11 cellular contexts compared by ENCODE assay signal in genomic region chr1:12345350-12346217, GRCh38.
DNase-seq lines count a peak whose midpoint lies in the region; ATAC-seq, FAIRE-seq and TF ChIP-seq lines count a peak whose summit lies in the region.
"Had no signal": no experiment of that assay in that cellular context is flagged by ENCODE, and none has a peak within 500 bp of the region (broad histone marks: within the 10 kb centered on the region; RNA-seq: fewer than 3 reads in every experiment).

No MANE protein-coding gene starts in this region.

- POLR2A ChIA-PET in activated B cell treated with CpG ODN at 0.5 μM for 24 hours (lab: Charles Lee): no interaction called here

- DNase-seq in activated naive CD4-positive, alpha-beta T cell treated with anti-CD3 and anti-CD28 coated beads for 36 hours: peak; percentile 62
- no peak for DNase-seq in activated naive CD4-positive, alpha-beta T cell (lab: John Stamatoyannopoulos, UW)
- DNase-seq in activated B cell treated with CpG ODN at 0.5 μM for 24 hours (no peak), tibial nerve (ENCODE audit: low spot score in 2 of 2) (no peak), D721Med (ENCODE audit: insufficient read length, low spot score) (no peak), NCI-H345 (lab: John Stamatoyannopoulos, UW) (no peak)

- FAIRE-seq in D721Med (lab: Jason Lieb, UNC): no peak
- FAIRE-seq: HTR-8/SVneo had no signal

- intact Hi-C loops in activated naive CD4-positive, alpha-beta T cell treated with anti-CD3 and anti-CD28 coated beads for 36 hours (cut with micrococcal nuclease): loop anchor here (1.0 kb wide), 5 partner anchors 40 to 274 kb away; no protein-coding TSS in a partner anchor
- intact Hi-C loops in activated B cell treated with CpG ODN at 0.5 μM for 24 hours (cut with micrococcal nuclease): no loop called here

- no peak overlapping the region for H3K4me3 ChIP-seq in tibial nerve

- H3K9me3 Mint-ChIP-seq in activated naive CD4-positive, alpha-beta T cell treated with anti-CD3 and anti-CD28 coated beads for 36 hours: peaks cover 3% of the 10 kb centered on the region
- H3K9me3 Mint-ChIP-seq in activated B cell treated with CpG ODN at 0.5 μM for 24 hours: peaks cover 6% of the 10 kb centered on the region

- no peak for TF ChIP-seq POLR2A in tibial nerve (IDR thresholded peaks at IDR 0.05)

- peak overlapping the region; percentile 51 for H3K4me3 Mint-ChIP-seq in activated naive CD4-positive, alpha-beta T cell treated with anti-CD3 and anti-CD28 coated beads for 36 hours
- H3K4me3 Mint-ChIP-seq in activated B cell treated with CpG ODN at 0.5 μM for 24 hours: peak overlapping the region; percentile 79

- TF ChIP-seq CTCF in activated B cell treated with CpG ODN at 0.5 μM for 24 hours (IDR thresholded peaks at IDR 0.05) (no peak), tibial nerve (IDR thresholded peaks at IDR 0.05) (no peak), D721Med (IDR thresholded peaks at IDR 0.05; ENCODE audit: insufficient read depth, missing control alignments) (no peak)

- peak overlapping the region; percentile 82 for H3K27ac Mint-ChIP-seq in activated naive CD4-positive, alpha-beta T cell treated with anti-CD3 and anti-CD28 coated beads for 36 hours
- peak overlapping the region; percentile 88 for H3K27ac Mint-ChIP-seq in activated B cell treated with CpG ODN at 0.5 μM for 24 hours

- H3K27ac ChIP-seq in layer of hippocampus (ENCODE audit: low read depth, low read length) (peak overlapping the region; percentile 55), tibial nerve (peak overlapping the region; percentile 8 to 78 (median 43))
- H3K27ac ChIP-seq: C4-2B, RWPE1 had no signal

- H3K36me3 ChIP-seq in tibial nerve: peaks cover 0 to 53% (median 15%) of the 10 kb centered on the region in 3 donors

- CTCF ChIA-PET in activated naive CD4-positive, alpha-beta T cell treated with anti-CD3 and anti-CD28 coated beads for 36 hours (lab: Charles Lee): interaction anchor here (2.8 kb wide), 1 partner anchor 274 kb away, joined by 9 read pairs; no protein-coding TSS in a partner anchor
- CTCF ChIA-PET in activated B cell treated with CpG ODN at 0.5 μM for 24 hours (lab: Charles Lee): interaction anchor here (0.6 kb wide), 2 partner anchors 8 to 14 kb away, joined by 3 read pairs; no protein-coding TSS in a partner anchor

- 47 to 55% methylated on average over 7 of the region's 7 CpGs for WGBS in tibial nerve, 2 donors

- no peaks in the 10 kb centered on the region for H3K27me3 ChIP-seq in layer of hippocampus (ENCODE audit: control insufficient read depth, insufficient read depth, low read length)
- no peaks in the 10 kb centered on the region for H3K27me3 ChIP-seq in tibial nerve

- peaks cover 0 to 4% (median 0%) of the 10 kb centered on the region in 4 donors for H3K9me3 ChIP-seq in tibial nerve

- ATAC-seq in activated B cell treated with CpG ODN at 0.5 μM for 24 hours (ENCODE audit: low read depth) (peak; percentile 58), GM18502 (IDR thresholded peaks at IDR 0.05; ENCODE audit: poor library complexity, unreplicated experiment) (no peak)

- peaks cover 53% of the 10 kb centered on the region for H3K4me1 Mint-ChIP-seq in activated naive CD4-positive, alpha-beta T cell treated with anti-CD3 and anti-CD28 coated beads for 36 hours (ENCODE audit: low read depth)
- H3K4me1 Mint-ChIP-seq in activated B cell treated with CpG ODN at 0.5 μM for 24 hours: peaks cover 33% of the 10 kb centered on the region

- no peaks in the 10 kb centered on the region for H3K27me3 Mint-ChIP-seq in activated naive CD4-positive, alpha-beta T cell treated with anti-CD3 and anti-CD28 coated beads for 36 hours (ENCODE audit: low read depth)
- no peaks in the 10 kb centered on the region for H3K27me3 Mint-ChIP-seq in activated B cell treated with CpG ODN at 0.5 μM for 24 hours

- peaks cover 48% of the 10 kb centered on the region for H3K36me3 Mint-ChIP-seq in activated naive CD4-positive, alpha-beta T cell treated with anti-CD3 and anti-CD28 coated beads for 36 hours (ENCODE audit: low read depth)
- H3K36me3 Mint-ChIP-seq in activated B cell treated with CpG ODN at 0.5 μM for 24 hours (ENCODE audit: low read depth): peaks cover 58% of the 10 kb centered on the region

- peak in 1 of 2 donors; percentile 7 for TF ChIP-seq EP300 in tibial nerve (IDR thresholded peaks at IDR 0.05)

- H3K4me1 ChIP-seq in tibial nerve: peaks cover 0 to 61% (median 37%) of the 10 kb centered on the region in 4 donors
